Comparison of ENCODE assay signal across 16 cellular contexts in the genomic region with DNA sequence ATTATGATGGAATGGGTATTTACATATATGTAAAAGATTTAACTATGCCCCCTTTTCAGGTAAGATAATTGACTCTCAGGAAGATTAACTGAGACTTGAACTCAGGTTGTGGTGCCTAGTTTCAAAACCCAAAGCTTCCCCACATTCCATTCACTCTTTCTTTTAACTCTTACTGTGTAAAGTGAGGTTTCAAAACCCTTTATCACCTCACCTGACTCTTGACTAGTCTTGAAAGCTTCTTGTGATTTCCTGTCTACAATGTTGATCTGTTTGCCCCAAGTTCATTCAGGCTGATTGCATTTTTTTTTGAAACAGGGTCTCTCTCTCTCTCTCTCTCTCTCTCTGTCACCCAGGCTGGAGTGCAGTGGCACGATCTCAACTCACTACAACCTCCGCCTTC. TPM values are rescaled to one million over a fixed set of nuclear protein-coding genes. Genes with fewer than 3 reads are reported as not detected.
A peak's percentile ranks its signal among the peaks of the same experiment; 100 is the strongest.
DNase-seq lines count a peak whose midpoint lies in the region; ATAC-seq, FAIRE-seq and TF ChIP-seq lines count a peak whose summit lies in the region.
"Had no signal": no experiment of that assay in that cellular context is flagged by ENCODE, and none has a peak within 500 bp of the region (broad histone marks: within the 10 kb centered on the region; RNA-seq: fewer than 3 reads in every experiment).

No MANE protein-coding gene starts in this region.

- no peak for TF ChIP-seq CTCF in GM12865 (IDR thresholded peaks at IDR 0.05; ENCODE audit: insufficient read depth, low read depth, low read length, missing control alignments)
- TF ChIP-seq CTCF in HEK293 (tag by site-specific recombination; IDR thresholded peaks at IDR 0.05) = no peak
- TF ChIP-seq CTCF in GM12878 (IDR thresholded peaks at IDR 0.05 in 2 of 3, conservative IDR thresholded peaks at IDR 0.05 in 1 of 3; ENCODE audit: control insufficient read depth in 2 of 3, extremely low read depth in 1 of 3, insufficient read depth in 1 of 3, low read depth in 3 of 3, low read length in 3 of 3) = no peak
- no peak for TF ChIP-seq CTCF in thyroid gland (IDR thresholded peaks at IDR 0.05)

- H3K4me3 ChIP-seq in GM12865 (ENCODE audit: low read depth, low read length) (no peak overlapping the region), HEK293 (ENCODE audit: low read depth, low read length) (no peak overlapping the region), GM12878 (no peak overlapping the region), small intestine (ENCODE audit: low read depth in 1 of 2, low read length in 2 of 2) (no peak overlapping the region), thyroid gland (replicated peaks in 1 of 3) (no peak overlapping the region)
- H3K4me3 ChIP-seq: BLaER1 treated with 17β-estradiol and CSF1 and Interleukin-3, amounts not matched to agents 10 nM and 100 nM; HAP-1 had no signal

- no peaks in the 10 kb centered on the region for H3K79me2 ChIP-seq in GM12878 (ENCODE audit: control insufficient read depth, insufficient read depth, low read length)

- ATAC-seq in GM18867 (IDR thresholded peaks at IDR 0.05; ENCODE audit: unreplicated experiment) (peak; percentile 56), GM12878 (peak; percentile 57)

- SMC1A ChIA-PET in GM12878 (lab: Charles Lee; ENCODE audit: uncharacterized antibody, unreplicated experiment) = interaction anchor here (1.2 to 2.4 kb wide), 3 partner anchors 11 to 47 kb away, joined by 3 to 7 read pairs (median 4); no protein-coding TSS in a partner anchor

- no peak for TF ChIP-seq RAD21 in GM12878 (IDR thresholded peaks at IDR 0.05; ENCODE audit: insufficient read depth, low read depth, low read length)

- BruUV-seq in GM12878 (replicated peaks; lab: Mats Ljungman, UMichigan) = no TSS peak

- H3K27ac ChIP-seq in HEK293 (ENCODE audit: extremely low read depth, low read depth, low read length) (no peak overlapping the region), GM12878 (ENCODE audit: control insufficient read depth, insufficient read depth) (no peak overlapping the region), small intestine (ENCODE audit: low read depth in 1 of 2, low read length in 1 of 2) (no peak overlapping the region), thyroid gland (no peak overlapping the region)
- H3K27ac ChIP-seq: BLaER1 treated with 17β-estradiol and CSF1 and Interleukin-3, amounts not matched to agents 10 nM and 100 nM had no signal

- peak; percentile 27 for FAIRE-seq in GM12878 (lab: Jason Lieb, UNC)
- no peak for FAIRE-seq in small intestine (lab: Jason Lieb, UNC)
- FAIRE-seq: GM12891, H1, HepG2, HTR-8/SVneo had no signal

- RAD21 ChIA-PET in GM12878 (lab: Charles Lee; ENCODE audit: unreplicated experiment) = no interaction called here

- H3K9me3 ChIP-seq in HEK293 (ENCODE audit: control insufficient read depth, insufficient read depth, low read depth, low read length) (no peaks in the 10 kb centered on the region), GM12878 (replicated peaks; ENCODE audit: control insufficient read depth, insufficient read depth, low read length) (no peaks in the 10 kb centered on the region; the same call in 2 of the 3 replicates), small intestine (ENCODE audit: control insufficient read depth, low read depth) (no peaks in the 10 kb centered on the region), thyroid gland (no peaks in the 10 kb centered on the region)
- H3K9me3 ChIP-seq: BLaER1 treated with 17β-estradiol and CSF1 and Interleukin-3, amounts not matched to agents 10 nM and 100 nM; HAP-1 had no signal

- H3K4me1 ChIP-seq in HEK293 (ENCODE audit: control insufficient read depth, insufficient read depth, low read length) = no peaks in the 10 kb centered on the region
- no peaks in the 10 kb centered on the region; the same call in 1 of the 2 replicates for H3K4me1 ChIP-seq in GM12878 (ENCODE audit: control insufficient read depth, insufficient read depth, low read length)
- H3K4me1 ChIP-seq in small intestine (ENCODE audit: control insufficient read depth in 2 of 2, insufficient read depth in 1 of 2, low read depth in 1 of 2, low read length in 1 of 2) = no peaks in the 10 kb centered on the region
- H3K4me1 ChIP-seq in thyroid gland = no peaks in the 10 kb centered on the region
- H3K4me1 ChIP-seq: HAP-1 had no signal

- DNase-seq in GM12865 (ENCODE audit: low read depth) (peak; percentile 32), GM12878 (ENCODE audit: low read depth, low spot score) (no peak), EL (no peak), small intestine (no peak), SW 1271 (lab: John Stamatoyannopoulos, UW) (no peak), thyroid gland (no peak)
- DNase-seq: ACHN, DMS53 had no signal

- intact Hi-C loops in GM12878 (cut with micrococcal nuclease; ENCODE audit: unreplicated experiment) = no loop called here
- intact Hi-C loops in thyroid gland (cut with DNase I) = no loop called here

- H4K20me1 ChIP-seq in GM12878 (ENCODE audit: control insufficient read depth, insufficient read depth) = no peaks in the 10 kb centered on the region
- H4K20me1 ChIP-seq: BLaER1 treated with 17β-estradiol and CSF1 and Interleukin-3, amounts not matched to agents 10 nM and 100 nM had no signal

- H3K36me3 ChIP-seq in HEK293 (ENCODE audit: control insufficient read depth in 2 of 2, insufficient read depth in 1 of 2, low read length in 2 of 2) = no peaks in the 10 kb centered on the region
- H3K36me3 ChIP-seq in GM12878 (ENCODE audit: control insufficient read depth in 2 of 2, insufficient read depth in 2 of 2, low read length in 1 of 2) = no peaks in the 10 kb centered on the region
- H3K36me3 ChIP-seq in small intestine (ENCODE audit: control insufficient read depth in 2 of 2, insufficient read depth in 2 of 2, low read length in 2 of 2) = no peaks in the 10 kb centered on the region
- no peaks in the 10 kb centered on the region for H3K36me3 ChIP-seq in thyroid gland
- H3K36me3 ChIP-seq: BLaER1 treated with 17β-estradiol and CSF1 and Interleukin-3, amounts not matched to agents 10 nM and 100 nM; HAP-1 had no signal

- H3K4me2 ChIP-seq in GM12878 (ENCODE audit: control insufficient read depth, insufficient read depth) = no peak overlapping the region
- H3K4me2 ChIP-seq: BLaER1 treated with 17β-estradiol and CSF1 and Interleukin-3, amounts not matched to agents 10 nM and 100 nM had no signal

- no peak overlapping the region for H2AFZ ChIP-seq in GM12878 (ENCODE audit: control insufficient read depth, low read depth, low read length)

- POLR2A ChIA-PET in HEK293 (lab: Yijun Ruan, JAX) (no interaction called here), GM12878 (lab: Charles Lee) (interaction anchor here (0.6 to 0.7 kb wide), 2 partner anchors 9 to 13 kb away, joined by 3 read pairs; no protein-coding TSS in a partner anchor)

- 86% methylated on average over 2 of the region's 2 CpGs for WGBS in GM12878 (ENCODE audit: insufficient coverage, insufficient replicate concordance, low lambda C conversion rate, missing lambda C conversion rate)
- 80 to 97% (median 81%) methylated on average over 2 of the region's 2 CpGs for WGBS in small intestine, 3 donors
- 45 to 80% methylated on average over 2 of the region's 2 CpGs for WGBS in thyroid gland, 2 donors

- TF ChIP-seq POLR2A in GM12878 (IDR thresholded peaks at IDR 0.05; ENCODE audit: low read depth, low read length) (no peak), thyroid gland (IDR thresholded peaks at IDR 0.05) (no peak)

- no peak overlapping the region for H3K9ac ChIP-seq in GM12878 (ENCODE audit: control insufficient read depth, insufficient read depth, low read length)
- H3K9ac ChIP-seq: BLaER1 treated with 17β-estradiol and CSF1 and Interleukin-3, amounts not matched to agents 10 nM and 100 nM had no signal

- no peaks in the 10 kb centered on the region for H3K27me3 ChIP-seq in GM12878 (replicated peaks in 1 of 2; ENCODE audit: control insufficient read depth in 2 of 2, insufficient read depth in 2 of 2, low read length in 1 of 2)
- H3K27me3 ChIP-seq in small intestine (ENCODE audit: control insufficient read depth in 2 of 2, insufficient read depth in 2 of 2, low read length in 2 of 2) = no peaks in the 10 kb centered on the region
- H3K27me3 ChIP-seq in thyroid gland = no peaks in the 10 kb centered on the region
- H3K27me3 ChIP-seq: BLaER1 treated with 17β-estradiol and CSF1 and Interleukin-3, amounts not matched to agents 10 nM and 100 nM had no signal

- no peak for TF ChIP-seq EP300 in GM12878 (IDR thresholded peaks at IDR 0.05; ENCODE audit: borderline replicate concordance in 1 of 2, control insufficient read depth in 1 of 2, low read depth in 2 of 2, low read length in 2 of 2)

- CTCF ChIA-PET in HEK293 (lab: Yijun Ruan, JAX) (interaction anchor here (0.6 kb wide), 1 partner anchor 328 kb away, joined by 5 read pairs; no protein-coding TSS in a partner anchor), GM12878 (lab: Yijun Ruan, JAX) (interaction anchor here (1.0 to 1.4 kb wide), 2 partner anchors 11 to 47 kb away, joined by 3 to 6 read pairs; no protein-coding TSS in a partner anchor)

- in situ Hi-C loops in GM12878 (cut with MboI) = no loop called here

TF ChIP-seq in HEK293, 187 proteins besides CTCF, POLR2A, EP300 and RAD21 (continues in another document):
- TF ChIP-seq TCF7L2 (IDR thresholded peaks at IDR 0.05; ENCODE audit: borderline replicate concordance, low read depth, low read length) (no peak), ZNF596 (tag by site-specific recombination; IDR thresholded peaks at IDR 0.05) (peak; percentile 65; the same call in 1 of the 2 replicates)

TF ChIP-seq in GM12878, 131 proteins besides CTCF, POLR2A, EP300 and RAD21 (continues in another document):
- TF ChIP-seq ZZZ3 (IDR thresholded peaks at IDR 0.05; ENCODE audit: control insufficient read depth, insufficient read length, low read depth) (peak; percentile 26), RAD51 (IDR thresholded peaks at IDR 0.05) (no peak)

RNA-seq across cellular contexts. Expression of a gene that starts 40.5 kb away (rescaled TPM):
- 63.3 and 67.6 TPM in 2 replicates for total RNA-seq in GM12878 (2013; cell fraction: nucleolus; rRNA removed)
- total RNA-seq in GM12878 (2014; rRNA removed) = 3.7 and 5.6 TPM in 2 replicates
- total RNA-seq in GM12878 (2014; rRNA removed; fragmentation: Illumina TruSeq; extraction: Trizol) = 3.9 and 4.3 TPM in 2 replicates
- 2.6 TPM in 2 replicates for total RNA-seq in GM12878 (2021)
- 18.5 TPM for polyA plus RNA-seq in GM12878 (2011; ENCODE audit: low read depth)
- polyA plus RNA-seq in GM12878 (2011; rRNA removed) = 23.7 and 24.0 TPM in 2 replicates
- 14.8 and 17.0 TPM in 2 replicates for polyA plus RNA-seq in GM12878 (2011; cell fraction: cytosol; rRNA removed)
- polyA plus RNA-seq in GM12878 (2011; cell fraction: nucleus; rRNA removed) = 22.8 and 28.1 TPM in 2 replicates
- 21.3 and 22.6 TPM in 2 replicates for polyA plus RNA-seq in GM12878 (2012)
- polyA plus RNA-seq in GM12878 (2014; fragmentation: Illumina TruSeq; extraction: Trizol) = 3.9 and 4.0 TPM in 2 replicates
- polyA plus RNA-seq in GM12878 (2014; fragmentation: Nextera tagmentation; extraction: Ambion mirVana) = under 1 TPM; 0.31 to 0.44 TPM
- polyA plus RNA-seq in GM12878 (2014; rRNA removed) = 2.0 and 3.2 TPM in 2 replicates
- under 1 TPM; 0.54 to 0.67 TPM for polyA plus RNA-seq in GM12878 (2016; fragmentation: Nextera tagmentation; extraction: Ambion mirVana)
- polyA minus RNA-seq in GM12878 (2011; rRNA and poly(A)+ RNA removed) = 51.5 and 62.2 TPM in 2 replicates
- polyA minus RNA-seq in GM12878 (2011; cell fraction: cytosol; rRNA and poly(A)+ RNA removed) = 9.5 and 12.0 TPM in 2 replicates
- polyA minus RNA-seq in GM12878 (2011; cell fraction: nucleus; rRNA and poly(A)+ RNA removed) = 30.8 and 41.6 TPM in 2 replicates
- polyA plus RNA-seq in small intestine = 10 to 100 TPM in 2 of 3 donors, 1 to 10 TPM in 1; 7.6 to 13.5 (median 10.1) TPM
- 100 to 1,000 TPM in 1 of 4 donors, 10 to 100 TPM in 3; 60.2 to 109 (median 79.7) TPM for total RNA-seq in thyroid gland
